In the genomic region with DNA sequence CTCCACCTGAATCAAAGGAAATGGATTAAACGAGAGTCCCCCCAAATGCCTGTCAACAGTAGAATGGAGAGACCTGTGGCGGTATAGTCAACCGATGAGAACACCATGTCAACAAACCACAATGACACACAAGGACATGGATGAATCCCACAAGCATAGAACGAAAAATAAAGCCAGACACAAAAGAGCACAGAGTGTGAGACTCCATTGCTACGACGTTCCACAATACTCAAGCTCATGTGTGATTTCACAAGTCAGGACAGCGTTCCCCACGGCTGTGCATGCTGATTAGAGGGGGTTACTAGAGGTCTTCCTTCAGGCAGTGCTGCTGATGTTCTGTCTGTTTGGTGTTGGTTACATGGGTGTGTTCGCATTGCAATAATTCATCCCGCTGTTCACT, we compare ENCODE assay signal across 16 cellular contexts. TPM values are rescaled to one million over a fixed set of nuclear protein-coding genes. Genes with fewer than 3 reads are reported as not detected.
A peak's percentile ranks its signal among the peaks of the same experiment; 100 is the strongest.
DNase-seq lines count a peak whose midpoint lies in the region; ATAC-seq and TF ChIP-seq lines count a peak whose summit lies in the region.
"Had no signal": no experiment of that assay in that cellular context is flagged by ENCODE, and none has a peak within 500 bp of the region (broad histone marks: within the 10 kb centered on the region; RNA-seq: fewer than 3 reads in every experiment).

No MANE protein-coding gene starts in this region.

- no peaks in the 10 kb centered on the region for H3K36me3 ChIP-seq in left ventricle myocardium inferior
- H3K36me3 ChIP-seq: upper lobe of left lung had no signal

- H3K4me1 ChIP-seq in left ventricle myocardium inferior, result peaks cover 11% of the 10 kb centered on the region

- no peak overlapping the region for H3K4me3 ChIP-seq in left ventricle myocardium inferior
- H3K4me3 ChIP-seq: upper lobe of left lung had no signal

- peak; percentile 15 for ATAC-seq in Right ventricle myocardium superior (ENCODE audit: poor library complexity)
- no peak for ATAC-seq in GM21619 (IDR thresholded peaks at IDR 0.05; ENCODE audit: unreplicated experiment)
- ATAC-seq in GM21825 (IDR thresholded peaks at IDR 0.05; ENCODE audit: unreplicated experiment), result no peak

- intact Hi-C loops in Right ventricle myocardium superior (cut with DNase I), result no loop called here
- intact Hi-C loops in left ventricle myocardium inferior (cut with micrococcal nuclease), result no loop called here
- intact Hi-C loops in cardiac septum (cut with DNase I), result no loop called here

- peaks cover 28% of the 10 kb centered on the region for H3K27me3 ChIP-seq in left ventricle myocardium inferior (ENCODE audit: low read depth)
- H3K27me3 ChIP-seq: upper lobe of left lung had no signal

- no peak for TF ChIP-seq CTCF in left ventricle myocardium inferior (IDR thresholded peaks at IDR 0.05; ENCODE audit: borderline replicate concordance)

- H3K9me3 ChIP-seq in left ventricle myocardium inferior (replicated peaks), result peaks cover 7% of the 10 kb centered on the region
- H3K9me3 ChIP-seq: upper lobe of left lung had no signal

- H3K27ac ChIP-seq in left ventricle myocardium inferior (replicated peaks), result no peak overlapping the region
- H3K27ac ChIP-seq: upper lobe of left lung had no signal

- DNase-seq in Right ventricle myocardium superior (no peak), left ventricle myocardium inferior (no peak), cardiac septum (ENCODE audit: low spot score) (peak; percentile 47), ureter (ENCODE audit: low spot score) (no peak)
- DNase-seq: activated effector memory CD4-positive, alpha-beta T cell treated with Interleukin-2 at 50 U/mL for 16 hours; GOT3; mesendoderm; NCI-H1048; NCI-H524 treated with DMSO at 0.1 percent for 48 hours; stimulated activated naive CD8-positive, alpha-beta T cell treated with anti-CD3 and anti-CD28 coated beads, Interleukin-15, Interleukin-2, amounts not matched to agents 100 U/mL and 50 U/mL, for 24 hours; upper lobe of left lung had no signal

RNA-seq across cellular contexts. Expression of gene PLA2G2D, which starts 5.8 kb away (rescaled TPM):
- total RNA-seq in Right ventricle myocardium superior (not detected), left ventricle myocardium inferior (not detected), cardiac septum (not detected), ureter (not detected)
- total RNA-seq: natural killer cell treated with Interleukin-12 subunit alpha and Interleukin-12 subunit beta and Interleukin-15 and Interleukin-18, amount 100 ng/mL, for 72 hours; posterior vena cava; SK-MEL-5 had no signal

RNA-seq across cellular contexts. Expression of gene PLA2G2F, which starts 14.0 kb away (rescaled TPM):
- total RNA-seq in Right ventricle myocardium superior (not detected), left ventricle myocardium inferior (not detected), cardiac septum (not detected), ureter (19.2 TPM)
- total RNA-seq: natural killer cell treated with Interleukin-12 subunit alpha and Interleukin-12 subunit beta and Interleukin-15 and Interleukin-18, amount 100 ng/mL, for 72 hours; posterior vena cava; SK-MEL-5; upper lobe of left lung had no signal

RNA-seq across cellular contexts. Expression of gene PLA2G5, which starts 55.1 kb away (rescaled TPM):
- 56.7 TPM for total RNA-seq in Right ventricle myocardium superior
- 51.4 TPM for total RNA-seq in left ventricle myocardium inferior
- total RNA-seq in cardiac septum, result 36.4 TPM
- total RNA-seq in ureter, result 2.4 TPM
- total RNA-seq: natural killer cell treated with Interleukin-12 subunit alpha and Interleukin-12 subunit beta and Interleukin-15 and Interleukin-18, amount 100 ng/mL, for 72 hours; SK-MEL-5 had no signal

Comparison
In these comparisons a context has a peak if more than half of its experiments do, and no peak if none do; other contexts are left out.
1. RNA of gene PLA2G2F, which starts 14.0 kb away (total RNA-seq): 19.2 TPM in ureter (single experiment); not detected in Right ventricle myocardium superior (single experiment), not detected in left ventricle myocardium inferior (single experiment) and not detected in cardiac septum (single experiment); every median in the first group is over 10 times any median in the second.
2. RNA of gene PLA2G5, which starts 55.1 kb away (total RNA-seq): 56.7 TPM in Right ventricle myocardium superior (single experiment), 51.4 TPM in left ventricle myocardium inferior (single experiment) and 36.4 TPM in cardiac septum (single experiment); 2.4 TPM in ureter (single experiment); every median in the first group is over 10 times any median in the second.